10 cellular contexts compared by ENCODE assay signal in genomic region chr2:159515482-159515881, GRCh38.
DNase-seq lines count a peak whose midpoint lies in the region; ATAC-seq and TF ChIP-seq lines count a peak whose summit lies in the region.
"Had no signal": no experiment of that assay in that cellular context is flagged by ENCODE, and none has a peak within 500 bp of the region (broad histone marks: within the 10 kb centered on the region; RNA-seq: fewer than 3 reads in every experiment).

No MANE protein-coding gene starts in this region.

- peak overlapping the region; percentile 77 for H3K27ac Mint-ChIP-seq in activated T-cell treated with anti-CD3 and anti-CD28 coated beads, Interleukin-2, amount 50 U/mL, for 24 hours
- peak overlapping the region; percentile 11 for H3K27ac Mint-ChIP-seq in activated T-helper 1 cell treated with anti-CD3 and anti-CD28 coated beads, Interleukin-12 subunit alpha, Interleukin-12 subunit beta, Interleukin-2, Interleukin-4 antibody, amounts not matched to agents 30 ng/mL and 10 ng/mL and 1 ng/mL, durations not matched to agents 14 hours and 24 hours and 36 hours

- H3K4me1 ChIP-seq in hepatocyte (ENCODE audit: insufficient read depth) (peaks cover 11% of the 10 kb centered on the region), thymus (ENCODE audit: control insufficient read depth, insufficient read depth, low read length) (peaks cover 3% of the 10 kb centered on the region)

- ATAC-seq in HG02571 (IDR thresholded peaks at IDR 0.05; ENCODE audit: unreplicated experiment): no peak
- ATAC-seq in GM21447 (IDR thresholded peaks at IDR 0.05; ENCODE audit: unreplicated experiment): no peak

- H3K4me3 ChIP-seq in hepatocyte: peak overlapping the region; percentile 12
- peak overlapping the region; percentile 37 for H3K4me3 ChIP-seq in thymus (ENCODE audit: low read length)

- peaks cover 23% of the 10 kb centered on the region for H3K4me1 Mint-ChIP-seq in activated T-cell treated with anti-CD3 and anti-CD28 coated beads, Interleukin-2, amount 50 U/mL, for 24 hours (ENCODE audit: low read depth)
- peaks cover 8% of the 10 kb centered on the region for H3K4me1 Mint-ChIP-seq in activated T-helper 1 cell treated with anti-CD3 and anti-CD28 coated beads, Interleukin-12 subunit alpha, Interleukin-12 subunit beta, Interleukin-2, Interleukin-4 antibody, amounts not matched to agents 30 ng/mL and 10 ng/mL and 1 ng/mL, durations not matched to agents 14 hours and 24 hours and 36 hours (ENCODE audit: low read depth)

- no peak for DNase-seq in activated T-cell treated with anti-CD3 and anti-CD28 coated beads, Interleukin-2, amount 50 U/mL, for 24 hours
- no peak for DNase-seq in activated T-cell treated with anti-CD3 and anti-CD28 coated beads, Interleukin-2, amount 50 U/mL, for 1 hour
- DNase-seq in activated T-helper 1 cell treated with anti-CD3 and anti-CD28 coated beads, Interleukin-12 subunit alpha, Interleukin-12 subunit beta, Interleukin-2, Interleukin-4 antibody, amounts not matched to agents 30 ng/mL and 10 ng/mL and 1 ng/mL, durations not matched to agents 14 hours and 24 hours and 36 hours (ENCODE audit: low spot score): no peak
- DNase-seq in hepatocyte (ENCODE audit: low spot score) (no peak), GM19240 (ENCODE audit: insufficient read length, low spot score) (no peak)
- DNase-seq: GOT3; stimulated activated CD4-positive, alpha-beta T cell treated with anti-CD3 and anti-CD28 coated beads, Interleukin-4, amount 100 ng/mL, for 24 hours had no signal

- H3K79me2 ChIP-seq in hepatocyte: peaks cover 38% of the 10 kb centered on the region

- H4K20me1 ChIP-seq in hepatocyte (ENCODE audit: insufficient read depth, poor library complexity, severe bottlenecking): no peaks in the 10 kb centered on the region

- H3K4me3 Mint-ChIP-seq in activated T-cell treated with anti-CD3 and anti-CD28 coated beads, Interleukin-2, amount 50 U/mL, for 24 hours: peak overlapping the region; percentile 73
- peak overlapping the region; percentile 64 for H3K4me3 Mint-ChIP-seq in activated T-helper 1 cell treated with anti-CD3 and anti-CD28 coated beads, Interleukin-12 subunit alpha, Interleukin-12 subunit beta, Interleukin-2, Interleukin-4 antibody, amounts not matched to agents 30 ng/mL and 10 ng/mL and 1 ng/mL, durations not matched to agents 14 hours and 24 hours and 36 hours

- H3K9me3 ChIP-seq in hepatocyte (ENCODE audit: low read depth) (no peaks in the 10 kb centered on the region), thymus (ENCODE audit: control insufficient read depth) (no peaks in the 10 kb centered on the region)

- no peaks in the 10 kb centered on the region for H3K9me3 Mint-ChIP-seq in activated T-cell treated with anti-CD3 and anti-CD28 coated beads, Interleukin-2, amount 50 U/mL, for 24 hours
- H3K9me3 Mint-ChIP-seq in activated T-helper 1 cell treated with anti-CD3 and anti-CD28 coated beads, Interleukin-12 subunit alpha, Interleukin-12 subunit beta, Interleukin-2, Interleukin-4 antibody, amounts not matched to agents 30 ng/mL and 10 ng/mL and 1 ng/mL, durations not matched to agents 14 hours and 24 hours and 36 hours: no peaks in the 10 kb centered on the region

- H3K27me3 Mint-ChIP-seq in activated T-cell treated with anti-CD3 and anti-CD28 coated beads, Interleukin-2, amount 50 U/mL, for 24 hours: no peaks in the 10 kb centered on the region
- H3K27me3 Mint-ChIP-seq in activated T-helper 1 cell treated with anti-CD3 and anti-CD28 coated beads, Interleukin-12 subunit alpha, Interleukin-12 subunit beta, Interleukin-2, Interleukin-4 antibody, amounts not matched to agents 30 ng/mL and 10 ng/mL and 1 ng/mL, durations not matched to agents 14 hours and 24 hours and 36 hours (ENCODE audit: insufficient read depth): peaks cover 5% of the 10 kb centered on the region

- H3K27ac ChIP-seq in hepatocyte: peak overlapping the region; percentile 80
- no peak overlapping the region for H3K27ac ChIP-seq in thymus (ENCODE audit: low read depth)

- H3K36me3 ChIP-seq in hepatocyte (replicated peaks; ENCODE audit: insufficient read depth, low read depth) (no peaks in the 10 kb centered on the region), thymus (ENCODE audit: control insufficient read depth, insufficient read depth) (no peaks in the 10 kb centered on the region)

- no peak for TF ChIP-seq CTCF in hepatocyte (IDR thresholded peaks at IDR 0.05; ENCODE audit: poor library complexity)

- H3K27me3 ChIP-seq in hepatocyte (no peaks in the 10 kb centered on the region), thymus (ENCODE audit: control insufficient read depth, insufficient read depth) (no peaks in the 10 kb centered on the region)

- H2AFZ ChIP-seq in hepatocyte: no peak overlapping the region

- 88% methylated on average over 1 of the region's 1 CpG for WGBS in hepatocyte (ENCODE audit: low lambda C conversion rate, missing lambda C conversion rate)
- 25% methylated on average over 1 of the region's 1 CpG for WGBS in thymus

- intact Hi-C loops in activated T-helper 1 cell treated with anti-CD3 and anti-CD28 coated beads, Interleukin-12 subunit alpha, Interleukin-12 subunit beta, Interleukin-2, Interleukin-4 antibody, amounts not matched to agents 30 ng/mL and 10 ng/mL and 1 ng/mL, durations not matched to agents 14 hours and 24 hours and 36 hours (cut with micrococcal nuclease): loop anchor here (5.0 to 10.0 kb wide), 2 partner anchors 197 to 231 kb away; partner anchors contain the start of genes MARCHF7 and WDSUB1

- H3K9me2 ChIP-seq in hepatocyte (replicated peaks; ENCODE audit: insufficient read depth): no peaks in the 10 kb centered on the region

- H3K36me3 Mint-ChIP-seq in activated T-cell treated with anti-CD3 and anti-CD28 coated beads, Interleukin-2, amount 50 U/mL, for 24 hours (ENCODE audit: low read depth): no peaks in the 10 kb centered on the region
- peaks cover 2% of the 10 kb centered on the region for H3K36me3 Mint-ChIP-seq in activated T-helper 1 cell treated with anti-CD3 and anti-CD28 coated beads, Interleukin-12 subunit alpha, Interleukin-12 subunit beta, Interleukin-2, Interleukin-4 antibody, amounts not matched to agents 30 ng/mL and 10 ng/mL and 1 ng/mL, durations not matched to agents 14 hours and 24 hours and 36 hours (ENCODE audit: low read depth)

- peak overlapping the region; percentile 74 for H3K4me2 ChIP-seq in hepatocyte
